30 cellular contexts compared by ENCODE assay signal in genomic region chr9:36251428-36251827, GRCh38.
"Had no signal": no experiment of that assay in that cellular context is flagged by ENCODE, and none has a peak within 500 bp of the region (broad histone marks: within the 10 kb centered on the region; RNA-seq: fewer than 3 reads in every experiment).

No MANE protein-coding gene starts in this region.

- H3K27ac Mint-ChIP-seq: mesothelial cell of epicardium; neural progenitor cell; stimulated activated naive B cell treated with anti-CD40 and anti-IgM and Interleukin-4, amounts not matched to agents 10 μg/mL and 1 μg/mL and 100 μg/mL, for 72 hours had no signal

- H3K4me1 Mint-ChIP-seq: mesothelial cell of epicardium, neural progenitor cell had no signal

- H3K4me3 Mint-ChIP-seq: immature natural killer cell; mesothelial cell of epicardium; naive B cell; natural killer cell; nephron progenitor cell; neural progenitor cell; stimulated activated naive B cell treated with anti-CD40 and anti-IgM and Interleukin-4, amounts not matched to agents 10 μg/mL and 1 μg/mL and 100 μg/mL, for 72 hours had no signal

- H3K27ac ChIP-seq: lower lobe of right lung, neural progenitor cell, neutrophil, parathyroid adenoma, right atrium auricular region, skin epidermis, stomach, testis, thyroid gland, transverse colon, upper lobe of right lung had no signal

- DNase-seq: hypothalamus; immature natural killer cell; islet precursor cell; left ventricle myocardium superior; lower lobe of right lung; mammary epithelial cell; mesendoderm; naive B cell; natural killer cell; nephron progenitor cell; occipital lobe; stimulated activated CD4-positive, alpha-beta T cell treated with anti-CD3 and anti-CD28 coated beads, Interleukin-12 subunit alpha, Interleukin-12 subunit beta, amount 100 ng/mL, for 4 hours; stimulated activated CD4-positive, alpha-beta T cell treated with anti-CD3 and anti-CD28 coated beads, Interleukin-15, amount 100 ng/mL, for 24 hours; stimulated activated CD4-positive, alpha-beta T cell treated with anti-CD3 and anti-CD28 coated beads, Interleukin-2, amount 100 ng/mL, for 24 hours; stimulated activated CD4-positive, alpha-beta T cell treated with anti-CD3 and anti-CD28 coated beads, Interleukin-4, amount 100 ng/mL, for 1 hour; stimulated activated naive B cell treated with anti-CD40 and anti-IgM and Interleukin-4, amounts not matched to agents 10 μg/mL and 1 μg/mL and 100 μg/mL, for 72 hours; stimulated activated naive CD8-positive, alpha-beta T cell treated with anti-CD3 and anti-CD28 coated beads, Interleukin-15, Interleukin-2, amounts not matched to agents 100 U/mL and 50 U/mL, for 24 hours; stomach; testis; thyroid gland; transverse colon; upper lobe of right lung had no signal

- H3K4me3 ChIP-seq: lower lobe of right lung, neural progenitor cell, right atrium auricular region, skin epidermis, stomach, testis, thyroid gland, transverse colon, upper lobe of right lung had no signal

- ATAC-seq: left ventricle myocardium superior; lower lobe of right lung; natural killer cell; sciatic nerve; stimulated activated naive B cell treated with anti-CD40 and anti-IgM and Interleukin-4, amounts not matched to agents 10 μg/mL and 1 μg/mL and 100 μg/mL, for 72 hours; stimulated activated naive CD8-positive, alpha-beta T cell treated with anti-CD3 and anti-CD28 coated beads, Interleukin-15, Interleukin-2, amounts not matched to agents 100 U/mL and 50 U/mL, for 24 hours; upper lobe of right lung had no signal

- H2AFZ ChIP-seq: neural progenitor cell, parathyroid adenoma had no signal

- H3K79me2 ChIP-seq: parathyroid adenoma had no signal

- H3K9ac ChIP-seq: neural progenitor cell, parathyroid adenoma had no signal

- H3K36me3 ChIP-seq: neutrophil, thyroid gland, transverse colon had no signal

- H3K27me3 ChIP-seq: neural progenitor cell, neutrophil, right atrium auricular region, stomach, testis, thyroid gland, transverse colon, upper lobe of right lung had no signal

- H3K4me1 ChIP-seq: lower lobe of right lung, neural progenitor cell, parathyroid adenoma, testis, thyroid gland had no signal

- H3K9me3 Mint-ChIP-seq: immature natural killer cell; mesothelial cell of epicardium; naive B cell; natural killer cell; nephron progenitor cell; neural progenitor cell; stimulated activated naive B cell treated with anti-CD40 and anti-IgM and Interleukin-4, amounts not matched to agents 10 μg/mL and 1 μg/mL and 100 μg/mL, for 72 hours had no signal

- FAIRE-seq: urothelium cell line had no signal

- H3K36me3 Mint-ChIP-seq: natural killer cell had no signal

- H3K27me3 Mint-ChIP-seq: naive B cell; stimulated activated naive B cell treated with anti-CD40 and anti-IgM and Interleukin-4, amounts not matched to agents 10 μg/mL and 1 μg/mL and 100 μg/mL, for 72 hours had no signal

- H3K4me2 ChIP-seq: neural progenitor cell had no signal

- H3K9me3 ChIP-seq: lower lobe of right lung, neutrophil, right atrium auricular region, stomach, testis, thyroid gland, transverse colon, upper lobe of right lung had no signal
